In genomic region chr16:62283-62682, GRCh38 we compare ENCODE assay signal across 24 cellular contexts.
"Had no signal": no experiment of that assay in that cellular context is flagged by ENCODE, and none has a peak within 500 bp of the region (broad histone marks: within the 10 kb centered on the region; RNA-seq: fewer than 3 reads in every experiment).

No MANE protein-coding gene starts in this region.

- ATAC-seq: esophagus mucosa; gastrocnemius medialis; left lung; lower lobe of right lung; natural killer cell treated with Interleukin-12 subunit alpha and Interleukin-12 subunit beta and Interleukin-15 and Interleukin-18, amount 100 ng/mL, for 72 hours; right cardiac atrium; stimulated activated naive B cell treated with anti-CD40 and anti-IgM and Interleukin-4, amounts not matched to agents 10 μg/mL and 1 μg/mL and 100 μg/mL, for 72 hours had no signal

- H3K4me3 ChIP-seq: colonic mucosa, gastrocnemius medialis, hepatocyte, left lung, lower lobe of right lung, neural progenitor cell, skin epidermis, thoracic aorta, tibial nerve, upper lobe of left lung had no signal

- DNase-seq: colonic mucosa; effector CD8-positive, alpha-beta T cell; endodermal cell; foreskin fibroblast; gastrocnemius medialis; head of caudate nucleus; kidney; stimulated activated CD4-positive, alpha-beta T cell treated with anti-CD3 and anti-CD28 coated beads, Interleukin-15, amount 100 ng/mL, for 24 hours; stimulated activated CD4-positive, alpha-beta T cell treated with anti-CD3 and anti-CD28 coated beads, Interleukin-2, amount 100 ng/mL, for 48 hours; stimulated activated naive B cell treated with anti-CD40 and anti-IgM and Interleukin-4, amounts not matched to agents 10 μg/mL and 1 μg/mL and 100 μg/mL, for 72 hours had no signal

- H3K9ac ChIP-seq: neural progenitor cell, parathyroid adenoma had no signal

- H3K27me3 ChIP-seq: colonic mucosa, gastrocnemius medialis, hepatocyte, left lung, neural progenitor cell, tibial nerve, upper lobe of left lung had no signal

- H3K36me3 ChIP-seq: colonic mucosa, neural progenitor cell had no signal

- H3K4me2 ChIP-seq: hepatocyte, neural progenitor cell had no signal

- FAIRE-seq: kidney, urothelium cell line had no signal

- H3K27ac ChIP-seq: colonic mucosa, epithelial cell of prostate, gastrocnemius medialis, hepatocyte, left lung, lower lobe of right lung, neural progenitor cell, parathyroid adenoma, skin epidermis, thoracic aorta, tibial nerve, upper lobe of left lung had no signal

- H2AFZ ChIP-seq: hepatocyte, neural progenitor cell, parathyroid adenoma had no signal

- H3K4me1 ChIP-seq: colonic mucosa, neural progenitor cell had no signal

- H3K9me3 ChIP-seq: colonic mucosa, gastrocnemius medialis, left lung, lower lobe of right lung, thoracic aorta, tibial nerve, upper lobe of left lung had no signal
